Comparison of ENCODE assay signal across 8 cellular contexts in genomic region chr10:72692897-72693598, GRCh38. TPM values are rescaled to one million over a fixed set of nuclear protein-coding genes. Genes with fewer than 3 reads are reported as not detected.
DNase-seq lines count a peak whose midpoint lies in the region; ATAC-seq, FAIRE-seq and TF ChIP-seq lines count a peak whose summit lies in the region.

No MANE protein-coding gene starts in this region.

- peak overlapping the region; percentile 96 for H3K4me2 ChIP-seq in HepG2 (ENCODE audit: low read depth, low read length)

- peak overlapping the region; percentile 79 for H3K9ac ChIP-seq in HepG2 (ENCODE audit: insufficient read depth, low read depth, low read length)

- in situ Hi-C loops in HepG2 (cut with HindIII; ENCODE audit: extremely low pct_ligation_motif_present, low pct_unique_long_range_greater_than_20kb) = loop anchor here (5.0 kb wide), 2 partner anchors 139 to 326 kb away; no protein-coding TSS in a partner anchor

- no peak for TF ChIP-seq POLR2A in HepG2 (IDR thresholded peaks at IDR 0.05; ENCODE audit: insufficient read depth in 1 of 2, low read depth in 2 of 2, low read length in 2 of 2)

- H3K36me3 ChIP-seq in HepG2 (replicated peaks in 1 of 2; ENCODE audit: control insufficient read depth in 1 of 2, insufficient read depth in 2 of 2, low read length in 2 of 2) (no peaks in the 10 kb centered on the region; a peak in 1 of 5 replicates), thymus (ENCODE audit: control insufficient read depth, insufficient read depth) (no peaks in the 10 kb centered on the region)

- H4K20me1 ChIP-seq in HepG2 (ENCODE audit: insufficient read depth, low read length) = peaks cover 7% of the 10 kb centered on the region; the same call in 1 of the 2 replicates

- H3K36me3 Mint-ChIP-seq in activated CD4-positive, alpha-beta T cell treated with anti-CD3 and anti-CD28 coated beads, Interleukin-2, amount 10 ng/mL, durations not matched to agents 7 days and 5 days (ENCODE audit: low read depth) = no peaks in the 10 kb centered on the region

- peak overlapping the region; percentile 78 for H3K4me3 ChIP-seq in LNCaP clone FGC (ENCODE audit: low read depth, low read length)
- H3K4me3 ChIP-seq in HepG2 (replicated peaks in 1 of 3; ENCODE audit: insufficient read depth in 1 of 3, low read depth in 2 of 3, low read length in 3 of 3) = peak overlapping the region; percentile 81 to 97 (median 96)
- H3K4me3 ChIP-seq in thymus (ENCODE audit: low read length) = peak overlapping the region; percentile 75

- 15% methylated on average over 9 of the region's 11 CpGs for WGBS in HepG2 (ENCODE audit: low lambda C conversion rate)
- WGBS in thymus = 24% methylated on average over 11 of the region's 11 CpGs

- H3K9me3 ChIP-seq in HepG2 (ENCODE audit: low read length) (no peaks in the 10 kb centered on the region), thymus (ENCODE audit: control insufficient read depth) (no peaks in the 10 kb centered on the region)

- no peak overlapping the region for H2AFZ ChIP-seq in HepG2 (ENCODE audit: low read length)

- POLR2A ChIA-PET in activated CD4-positive, alpha-beta T cell treated with anti-CD3 and anti-CD28 coated beads, Interleukin-2, amount 10 ng/mL, durations not matched to agents 7 days and 5 days (lab: Charles Lee) = no interaction called here
- POLR2A ChIA-PET in HepG2 (lab: Yijun Ruan, JAX) = interaction anchor here (2.8 kb wide), 1 partner anchor 13 kb away, joined by 25 read pairs; no protein-coding TSS in a partner anchor

- TF ChIP-seq RAD21 in HepG2 (CRISPR knock-in tag; IDR thresholded peaks at IDR 0.05) = no peak

- peak overlapping the region; percentile 89 for H3K27ac Mint-ChIP-seq in activated CD4-positive, alpha-beta T cell treated with anti-CD3 and anti-CD28 coated beads, Interleukin-2, amount 10 ng/mL, durations not matched to agents 7 days and 5 days

- H3K27ac ChIP-seq in HepG2 (ENCODE audit: extremely low read length, insufficient read depth, low read length) (peak overlapping the region; percentile 6), thymus (ENCODE audit: low read depth) (no peak overlapping the region)

- FAIRE-seq in HepG2 (lab: Jason Lieb, UNC) = peak; percentile 59

- H3K4me1 ChIP-seq in HepG2 (ENCODE audit: insufficient read depth, low read length) = peaks cover 50% of the 10 kb centered on the region
- peaks cover 9% of the 10 kb centered on the region for H3K4me1 ChIP-seq in thymus (ENCODE audit: control insufficient read depth, insufficient read depth, low read length)

- CTCF ChIA-PET in activated CD4-positive, alpha-beta T cell treated with anti-CD3 and anti-CD28 coated beads, Interleukin-2, amount 10 ng/mL, durations not matched to agents 7 days and 5 days (lab: Charles Lee) = interaction anchor here (0.6 to 1.7 kb wide), 3 partner anchors 11 to 321 kb away, joined by 3 read pairs; no protein-coding TSS in a partner anchor
- CTCF ChIA-PET in HepG2 (lab: Yijun Ruan, JAX; ENCODE audit: low intra/inter-chr PET ratio, low total read pairs) = no interaction called here

- peaks cover 3% of the 10 kb centered on the region for H3K27me3 Mint-ChIP-seq in activated CD4-positive, alpha-beta T cell treated with anti-CD3 and anti-CD28 coated beads, Interleukin-2, amount 10 ng/mL, durations not matched to agents 7 days and 5 days

- H3K4me3 Mint-ChIP-seq in activated CD4-positive, alpha-beta T cell treated with anti-CD3 and anti-CD28 coated beads, Interleukin-2, amount 10 ng/mL, durations not matched to agents 7 days and 5 days = peak overlapping the region; percentile 85

- H3K4me1 Mint-ChIP-seq in activated CD4-positive, alpha-beta T cell treated with anti-CD3 and anti-CD28 coated beads, Interleukin-2, amount 10 ng/mL, durations not matched to agents 7 days and 5 days = peaks cover 33% of the 10 kb centered on the region

- TF ChIP-seq CTCF in LNCaP clone FGC (IDR thresholded peaks at IDR 0.05; ENCODE audit: control insufficient read depth, extremely low read depth, insufficient read depth) (no peak), HepG2 (CRISPR knock-in tag; IDR thresholded peaks at IDR 0.05) (no peak)

- TSS peak; percentile 58 for BruUV-seq in HepG2 (replicated peaks; lab: Mats Ljungman, UMichigan)

- H3K27me3 ChIP-seq in HepG2 (ENCODE audit: control insufficient read depth in 1 of 2, insufficient read depth in 2 of 2, low read length in 2 of 2) (no peaks in the 10 kb centered on the region; a peak in 1 of 5 replicates), thymus (ENCODE audit: control insufficient read depth, insufficient read depth) (no peaks in the 10 kb centered on the region)

- no peak for TF ChIP-seq EP300 in HepG2 (IDR thresholded peaks at IDR 0.05; ENCODE audit: low read depth in 2 of 2, low read length in 2 of 2)
- no peak for TF ChIP-seq EP300 in HepG2 (CRISPR knock-in tag; IDR thresholded peaks at IDR 0.05; ENCODE audit: borderline replicate concordance)

- DNase-seq in activated CD4-positive, alpha-beta T cell treated with anti-CD3 and anti-CD28 coated beads, Interleukin-2, amount 10 ng/mL, durations not matched to agents 7 days and 5 days = peak; percentile 14
- no peak for DNase-seq in activated CD4-positive, alpha-beta T cell treated with anti-CD3 and anti-CD28 coated beads for 1 hour
- DNase-seq in LNCaP clone FGC (ENCODE audit: low read depth) (no peak), astrocyte of the hippocampus (ENCODE audit: low read depth, low spot score) (peak; percentile 45), HepG2 (ENCODE audit: low spot score) (no peak), NCI-H1092 (lab: John Stamatoyannopoulos, UW) (no peak)

- intact Hi-C loops in HepG2 (cut with micrococcal nuclease; ENCODE audit: unreplicated experiment) = loop anchor here (5.0 kb wide), 1 partner anchor 184 kb away; no protein-coding TSS in a partner anchor

- ATAC-seq in HepG2 (peak; percentile 11; the same call in 2 of the 3 replicates), HG03108 (IDR thresholded peaks at IDR 0.05; ENCODE audit: unreplicated experiment) (no peak)

- peaks cover 48% of the 10 kb centered on the region for H3K79me2 ChIP-seq in HepG2 (ENCODE audit: insufficient read depth, low read length)

- H3K9me3 Mint-ChIP-seq in activated CD4-positive, alpha-beta T cell treated with anti-CD3 and anti-CD28 coated beads, Interleukin-2, amount 10 ng/mL, durations not matched to agents 7 days and 5 days = no peaks in the 10 kb centered on the region

TF ChIP-seq in HepG2, 621 proteins besides CTCF, POLR2A, EP300 and RAD21 (continues in another document):
- peak; percentile 52; the same call in 1 of the 2 replicates for TF ChIP-seq ZNF652 (CRISPR knock-in tag; IDR thresholded peaks at IDR 0.05; ENCODE audit: borderline replicate concordance, low read depth)
- TF ChIP-seq GRHL1 (CRISPR knock-in tag; conservative IDR thresholded peaks at IDR 0.05) = no peak
- no peak for TF ChIP-seq ZNF446 (CRISPR knock-in tag; IDR thresholded peaks at IDR 0.05)
- no peak for TF ChIP-seq RFXANK (CRISPR knock-in tag; IDR thresholded peaks at IDR 0.05)
- no peak for TF ChIP-seq ZBTB42 (CRISPR knock-in tag; IDR thresholded peaks at IDR 0.05)
- no peak for TF ChIP-seq ZNF264 (CRISPR knock-in tag; IDR thresholded peaks at IDR 0.05)
- TF ChIP-seq ZNF615 (CRISPR knock-in tag; IDR thresholded peaks at IDR 0.05; ENCODE audit: borderline replicate concordance) = no peak

RNA-seq across cellular contexts. Expression of gene MCU, which starts 1.1 kb away (rescaled TPM):
- total RNA-seq in activated CD4-positive, alpha-beta T cell treated with anti-CD3 and anti-CD28 coated beads, Interleukin-2, amount 10 ng/mL, durations not matched to agents 7 days and 5 days = 10 to 100 TPM; 11.7 to 13.4 TPM
- 25.9 and 28.7 TPM in 2 replicates for total RNA-seq in HepG2 (2016; rRNA removed; fragmentation: Illumina TruSeq; extraction: Trizol)
- total RNA-seq in HepG2 (2016; cell fraction: cytosol; rRNA removed; fragmentation: Illumina TruSeq; extraction: Trizol; ENCODE audit: low read depth) = 6.8 and 8.5 TPM in 2 replicates
- 23.0 and 32.9 TPM in 2 replicates for total RNA-seq in HepG2 (2016; cell fraction: insoluble cytoplasmic fraction; rRNA removed; fragmentation: Illumina TruSeq; extraction: Trizol)
- 14.0 and 16.5 TPM in 2 replicates for total RNA-seq in HepG2 (2016; cell fraction: membrane; rRNA removed; fragmentation: Illumina TruSeq; extraction: Trizol)
- 18.7 and 28.2 TPM in 2 replicates for total RNA-seq in HepG2 (2016; cell fraction: nucleus; rRNA removed; fragmentation: Illumina TruSeq; extraction: Trizol)
- polyA plus RNA-seq in HepG2 (2011; rRNA removed) (39.6 and 64.5 TPM in 2 replicates), thymus (14.7 TPM)
- 18.2 and 23.5 TPM in 2 replicates for polyA plus RNA-seq in HepG2 (2011; cell fraction: cytosol; rRNA removed)
- 31.5 and 37.6 TPM in 2 replicates for polyA plus RNA-seq in HepG2 (2011; cell fraction: nucleus; rRNA removed)
- 12.8 and 13.7 TPM in 2 replicates for polyA plus RNA-seq in HepG2 (2012)
- polyA plus RNA-seq in HepG2 (2016; cell fraction: cytosol; fragmentation: Illumina TruSeq; extraction: Trizol; ENCODE audit: low read depth) = 3.1 and 3.5 TPM in 2 replicates
- 28.0 and 31.8 TPM in 2 replicates for polyA plus RNA-seq in HepG2 (2016; cell fraction: insoluble cytoplasmic fraction; fragmentation: Illumina TruSeq; extraction: Trizol; ENCODE audit: low read depth)
- 9.2 and 12.0 TPM in 2 replicates for polyA plus RNA-seq in HepG2 (2016; cell fraction: membrane; fragmentation: Illumina TruSeq; extraction: Trizol; ENCODE audit: low read depth)
- polyA plus RNA-seq in HepG2 (2016; cell fraction: nucleus; fragmentation: Illumina TruSeq; extraction: Trizol; ENCODE audit: insufficient read depth, low read depth) = 25.5 and 28.7 TPM in 2 replicates
- polyA minus RNA-seq in HepG2 (2011; rRNA and poly(A)+ RNA removed; ENCODE audit: low replicate concordance) = 69.2 and 137 TPM in 2 replicates
- polyA minus RNA-seq in HepG2 (2011; cell fraction: cytosol; rRNA and poly(A)+ RNA removed) = 30.0 and 30.3 TPM in 2 replicates
- polyA minus RNA-seq in HepG2 (2011; cell fraction: nucleus; rRNA and poly(A)+ RNA removed) = 28.7 and 31.4 TPM in 2 replicates

Comparison
In these comparisons a context has a peak if more than half of its experiments do, and no peak if none do; other contexts are left out.
1. DNase-seq: peak in activated CD4-positive, alpha-beta T cell treated with anti-CD3 and anti-CD28 coated beads, Interleukin-2, amount 10 ng/mL, durations not matched to agents 7 days and 5 days (single experiment) and astrocyte of the hippocampus (single experiment); none in activated CD4-positive, alpha-beta T cell treated with anti-CD3 and anti-CD28 coated beads for 1 hour (single experiment), LNCaP clone FGC (single experiment), HepG2 (single experiment) and NCI-H1092 (single experiment).
2. Peak in every context shown above with its lines, with median percentiles within 50 percentile points of each other: H3K4me3 ChIP-seq.